In the genomic region with DNA sequence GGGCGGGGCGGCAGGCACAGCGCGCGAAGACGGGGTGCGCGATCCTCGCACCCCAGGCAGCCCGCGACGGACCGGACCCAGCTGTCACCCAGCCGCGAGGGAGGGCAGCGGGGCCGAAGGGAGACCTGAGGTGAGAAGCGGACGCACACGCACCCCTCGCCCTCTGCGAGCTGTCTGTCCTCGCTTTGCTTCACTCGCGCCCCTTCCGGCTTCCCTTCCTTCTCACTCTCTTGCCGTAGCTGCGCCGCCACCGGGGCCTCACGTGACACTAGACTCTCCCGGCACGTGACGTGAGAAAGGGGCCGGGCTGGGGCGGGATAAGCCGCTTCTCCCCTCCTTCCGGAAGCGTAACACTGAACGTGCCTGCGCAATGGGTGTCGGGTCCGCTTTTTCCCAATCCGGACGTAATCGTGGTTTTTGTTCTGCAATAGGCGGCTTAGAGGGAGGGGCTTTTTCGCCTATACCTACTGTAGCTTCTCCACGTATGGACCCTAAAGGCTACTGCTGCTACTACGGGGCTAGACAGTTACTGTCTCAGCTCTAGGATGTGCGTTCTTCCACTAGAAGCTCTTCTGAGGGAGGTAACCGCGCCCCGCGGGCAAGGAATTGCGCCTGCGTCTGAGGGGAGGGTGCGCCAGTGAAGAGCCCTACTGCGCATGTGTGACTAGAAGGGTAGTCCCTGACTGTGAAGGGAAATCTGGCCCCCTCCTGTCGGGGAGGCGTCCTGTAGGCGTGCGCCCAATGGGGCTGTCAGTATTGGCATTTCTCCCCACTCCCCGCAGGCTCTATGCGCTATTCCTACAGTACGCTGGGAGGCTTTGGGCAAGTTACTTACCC, we compare ENCODE assay signal across 8 cellular contexts. TPM values are rescaled to one million over a fixed set of nuclear protein-coding genes. Genes with fewer than 3 reads are reported as not detected.
A peak's percentile ranks its signal among the peaks of the same experiment; 100 is the strongest.
DNase-seq lines count a peak whose midpoint lies in the region; ATAC-seq and TF ChIP-seq lines count a peak whose summit lies in the region.

A gene (minus strand): TSS at position 270 of the 837 bp plus-strand sequence. CDS start 434 bp downstream, outside the sequence.
A gene with protein sequence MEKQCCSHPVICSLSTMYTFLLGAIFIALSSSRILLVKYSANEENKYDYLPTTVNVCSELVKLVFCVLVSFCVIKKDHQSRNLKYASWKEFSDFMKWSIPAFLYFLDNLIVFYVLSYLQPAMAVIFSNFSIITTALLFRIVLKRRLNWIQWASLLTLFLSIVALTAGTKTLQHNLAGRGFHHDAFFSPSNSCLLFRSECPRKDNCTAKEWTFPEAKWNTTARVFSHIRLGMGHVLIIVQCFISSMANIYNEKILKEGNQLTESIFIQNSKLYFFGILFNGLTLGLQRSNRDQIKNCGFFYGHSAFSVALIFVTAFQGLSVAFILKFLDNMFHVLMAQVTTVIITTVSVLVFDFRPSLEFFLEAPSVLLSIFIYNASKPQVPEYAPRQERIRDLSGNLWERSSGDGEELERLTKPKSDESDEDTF (plus strand): TSS at position 353 of the 837 bp plus-strand sequence. CDS start 1,359 bp downstream, outside the sequence.

- H3K9ac ChIP-seq in skeletal muscle tissue (ENCODE audit: low read depth in 1 of 3, low read length in 3 of 3) = peak within 1 kb of the TSS; percentile 84 to 99 (median 96)

- no peaks in the 10 kb centered on the region for H3K9me3 ChIP-seq in breast epithelium
- H3K9me3 ChIP-seq in iPS-18c (ENCODE audit: control insufficient read depth, insufficient read depth, low read length) = no peaks in the 10 kb centered on the region
- H3K9me3 ChIP-seq in skeletal muscle tissue (ENCODE audit: control insufficient read depth in 3 of 3, low read length in 3 of 3) = no peaks in the 10 kb centered on the region

- TF ChIP-seq CTCF in AG04449 (IDR thresholded peaks at IDR 0.05; ENCODE audit: insufficient read depth, low read length, missing control alignments) (peak; percentile 6), VCaP (conservative IDR thresholded peaks at IDR 0.05) (no peak), breast epithelium (IDR thresholded peaks at IDR 0.05) (peak in 1 of 3 donors; percentile 14)

- TF ChIP-seq POLR2A in breast epithelium (IDR thresholded peaks at IDR 0.05) = peak; percentile 41

- CTCF ChIA-PET in AG04449 (lab: Yijun Ruan, JAX) = interaction anchor here (0.6 to 1.4 kb wide), 4 partner anchors 17 to 252 kb away, joined by 3 to 4 read pairs (median 4); no protein-coding TSS in a partner anchor

- peak; percentile 94 for DNase-seq in AG04449 (ENCODE audit: low read depth, low spot score)
- DNase-seq in NCI-H2196 treated with DMSO at 0.1 percent for 48 hours (lab: John Stamatoyannopoulos, UW; ENCODE audit: unreplicated experiment) = peak; percentile 96
- peak; percentile 98 to 99 for DNase-seq in breast epithelium (ENCODE audit: low spot score in 2 of 2)

- H3K4me3 ChIP-seq in AG04449 (ENCODE audit: low read depth, low read length) (peak within 1 kb of the TSS; percentile 91), breast epithelium (peak within 1 kb of the TSS; percentile 83 to 94 (median 94)), iPS-18c (ENCODE audit: insufficient read depth, low read depth, low read length) (peak within 1 kb of the TSS; percentile 71), skeletal muscle tissue (ENCODE audit: low read length in 3 of 3) (peak within 1 kb of the TSS; percentile 80 to 99 (median 99))

- H3K27ac ChIP-seq in VCaP (peak within 1 kb of the TSS; percentile 85), breast epithelium (peak within 1 kb of the TSS; percentile 94 to 98), skeletal muscle tissue (ENCODE audit: low read depth, low read length) (peak within 1 kb of the TSS; percentile 93)

- intact Hi-C loops in breast epithelium (cut with DNase I; ENCODE audit: low total_unique reads) = no loop called here

- peak; percentile 76 for ATAC-seq in GM18870 (IDR thresholded peaks at IDR 0.05; ENCODE audit: unreplicated experiment)
- peak; percentile 82 for ATAC-seq in HG03135 (IDR thresholded peaks at IDR 0.05; ENCODE audit: unreplicated experiment)

- H3K27me3 ChIP-seq in breast epithelium (no peaks in the 10 kb centered on the region), skeletal muscle tissue (ENCODE audit: control insufficient read depth in 3 of 3, insufficient read depth in 3 of 3, low read length in 3 of 3) (no peaks in the 10 kb centered on the region)

- H3K36me3 ChIP-seq in breast epithelium (no peaks in the 10 kb centered on the region), skeletal muscle tissue (ENCODE audit: control insufficient read depth in 3 of 3, insufficient read depth in 3 of 3, low read length in 3 of 3) (peaks cover 0 to 7% (median 3%) of the 10 kb centered on the region in 3 donors)

- POLR2A ChIA-PET in AG04449 (lab: Yijun Ruan, JAX) = interaction anchor here (0.7 to 1.1 kb wide), 4 partner anchors 10 to 1134 kb away, joined by 3 to 4 read pairs (median 3); a partner anchor contains a TSS

- H3K4me1 ChIP-seq in breast epithelium = peaks cover 0 to 14% of the 10 kb centered on the region in 2 donors
- peaks cover 7 to 26% (median 18%) of the 10 kb centered on the region in 3 donors for H3K4me1 ChIP-seq in skeletal muscle tissue (ENCODE audit: control insufficient read depth in 3 of 3, insufficient read depth in 3 of 3, low read length in 3 of 3)

RNA-seq across cellular contexts. Expression of the first gene that starts in this region (rescaled TPM):
- total RNA-seq in breast epithelium = 10 to 100 TPM; 62.6 to 97.9 (median 68.2) TPM
- total RNA-seq in skeletal muscle tissue = 24.5 TPM

RNA-seq across cellular contexts. Expression of the second gene that starts in this region (rescaled TPM):
- total RNA-seq in breast epithelium (10 to 100 TPM; 32.1 to 37.6 (median 37.0) TPM), skeletal muscle tissue (17.7 TPM)

Comparison
In these comparisons a context has a peak if more than half of its experiments do, and no peak if none do; other contexts are left out.
1. Peak in every context shown above with its lines: DNase-seq, ATAC-seq, H3K4me3 ChIP-seq and H3K27ac ChIP-seq.